ENCODE assay signal across 8 cellular contexts in the genomic region with DNA sequence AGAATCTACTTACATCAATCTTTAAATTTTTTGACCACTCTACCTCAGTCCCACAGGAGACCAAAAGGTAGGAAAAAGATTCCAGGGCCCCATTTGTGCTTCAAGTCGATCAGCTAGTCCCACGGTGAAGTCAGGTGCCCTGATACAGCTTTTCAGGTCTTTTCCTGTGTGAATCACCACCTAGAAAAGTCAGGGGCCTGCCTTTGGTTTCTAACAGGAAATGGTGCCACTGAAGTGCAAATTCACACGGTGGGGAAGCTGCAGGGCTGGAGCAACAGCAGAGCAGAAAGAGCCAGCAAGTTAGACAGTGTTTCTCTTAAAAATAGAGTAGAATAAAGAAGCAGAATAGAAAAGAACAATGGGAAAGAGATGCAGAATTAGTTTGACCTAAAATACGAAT.
DNase-seq lines count a peak whose midpoint lies in the region; ATAC-seq, FAIRE-seq and TF ChIP-seq lines count a peak whose summit lies in the region.

No MANE protein-coding gene starts in this region.

- peaks cover 41% of the 10 kb centered on the region for H3K4me1 Mint-ChIP-seq in activated naive CD8-positive, alpha-beta T cell treated with anti-CD3 and anti-CD28 coated beads, Interleukin-2, amount 10 ng/mL, durations not matched to agents 7 days and 5 days

- no peaks in the 10 kb centered on the region for H3K27me3 Mint-ChIP-seq in activated naive CD8-positive, alpha-beta T cell treated with anti-CD3 and anti-CD28 coated beads, Interleukin-2, amount 10 ng/mL, durations not matched to agents 7 days and 5 days

- peaks cover 35% of the 10 kb centered on the region for H3K36me3 Mint-ChIP-seq in activated naive CD8-positive, alpha-beta T cell treated with anti-CD3 and anti-CD28 coated beads, Interleukin-2, amount 10 ng/mL, durations not matched to agents 7 days and 5 days

- peak; percentile 8 for FAIRE-seq in RCC 7860 (lab: Jason Lieb, UNC)

- POLR2A ChIA-PET in activated naive CD8-positive, alpha-beta T cell treated with anti-CD3 and anti-CD28 coated beads, Interleukin-2, amount 10 ng/mL, durations not matched to agents 7 days and 5 days (lab: Charles Lee) = interaction anchor here (0.7 to 1.6 kb wide), 9 partner anchors 9 to 261 kb away, joined by 3 to 11 read pairs (median 5); a partner anchor contains a TSS

- TF ChIP-seq POLR2A in GM18505 (IDR thresholded peaks at IDR 0.05; ENCODE audit: borderline replicate concordance, extremely low read depth, insufficient read depth, insufficient read length) = peak; percentile 24

- H3K27ac Mint-ChIP-seq in activated naive CD8-positive, alpha-beta T cell treated with anti-CD3 and anti-CD28 coated beads, Interleukin-2, amount 10 ng/mL, durations not matched to agents 7 days and 5 days = peak overlapping the region; percentile 92

- H3K9me3 Mint-ChIP-seq in activated naive CD8-positive, alpha-beta T cell treated with anti-CD3 and anti-CD28 coated beads, Interleukin-2, amount 10 ng/mL, durations not matched to agents 7 days and 5 days = peaks cover 15% of the 10 kb centered on the region

- peak; percentile 97 for ATAC-seq in GM18505 (IDR thresholded peaks at IDR 0.05; ENCODE audit: unreplicated experiment)
- ATAC-seq in HG02798 (IDR thresholded peaks at IDR 0.05; ENCODE audit: poor library complexity, unreplicated experiment) = peak; percentile 92
- ATAC-seq in activated naive CD8-positive, alpha-beta T cell treated with anti-CD3 and anti-CD28 coated beads, Interleukin-2, amount 10 ng/mL, durations not matched to agents 7 days and 5 days (ENCODE audit: low read depth) = peak; percentile 99

- H3K4me3 Mint-ChIP-seq in activated naive CD8-positive, alpha-beta T cell treated with anti-CD3 and anti-CD28 coated beads, Interleukin-2, amount 10 ng/mL, durations not matched to agents 7 days and 5 days = peak overlapping the region; percentile 87

- DNase-seq in RCC 7860 (ENCODE audit: low spot score) (peak; percentile 5), pons (ENCODE audit: low spot score) (peak; percentile 26), NCI-H446 (lab: John Stamatoyannopoulos, UW) (no peak), NCI-H82 (lab: John Stamatoyannopoulos, UW) (no peak), NCI-H1694 (lab: John Stamatoyannopoulos, UW) (no peak)
- peak; percentile 51 for DNase-seq in activated naive CD8-positive, alpha-beta T cell treated with anti-CD3 and anti-CD28 coated beads, Interleukin-2, amount 10 ng/mL, durations not matched to agents 7 days and 5 days

Comparison
In these comparisons a context has a peak if more than half of its experiments do, and no peak if none do; other contexts are left out.
1. DNase-seq: peak in RCC 7860 (single experiment), activated naive CD8-positive, alpha-beta T cell treated with anti-CD3 and anti-CD28 coated beads, Interleukin-2, amount 10 ng/mL, durations not matched to agents 7 days and 5 days (single experiment) and pons (single experiment); none in NCI-H446 (0 of 2), NCI-H82 (single experiment) and NCI-H1694 (single experiment).
2. Peak in every context shown above with its lines, with median percentiles within 50 percentile points of each other: ATAC-seq.